ENCODE assay signal across 19 cellular contexts in the genomic region with DNA sequence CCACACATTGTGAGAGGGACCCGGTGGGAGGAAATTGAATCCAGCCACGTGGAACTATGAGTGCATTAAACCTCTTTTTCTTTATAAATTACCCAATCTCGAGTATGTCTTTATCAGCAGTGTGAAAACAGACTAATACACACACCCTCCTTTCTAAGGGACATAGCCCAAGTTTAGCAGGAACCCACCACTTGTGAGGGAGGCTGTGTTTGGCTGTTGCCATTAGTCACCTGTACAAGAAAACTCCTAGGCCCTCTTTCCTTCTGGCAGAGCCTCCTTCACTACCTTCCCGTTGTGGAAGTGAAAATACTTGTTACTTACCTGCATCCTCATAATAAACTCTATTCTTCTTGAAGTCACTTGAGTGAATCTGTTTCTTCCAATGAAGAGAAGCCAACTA.
DNase-seq lines count a peak whose midpoint lies in the region; ATAC-seq, FAIRE-seq and TF ChIP-seq lines count a peak whose summit lies in the region.
"Had no signal": no experiment of that assay in that cellular context is flagged by ENCODE, and none has a peak within 500 bp of the region (broad histone marks: within the 10 kb centered on the region; RNA-seq: fewer than 3 reads in every experiment).

No MANE protein-coding gene starts in this region.

- H3K4me3 ChIP-seq in endodermal cell (ENCODE audit: low read length) (no peak overlapping the region), adrenal gland (no peak overlapping the region), kidney (ENCODE audit: low read length in 2 of 2) (no peak overlapping the region)

- no peaks in the 10 kb centered on the region for H4K20me1 ChIP-seq in H9 (ENCODE audit: control insufficient read depth, insufficient read depth, insufficient read length)

- no peak overlapping the region for H3K4ac ChIP-seq in H9 (ENCODE audit: low read depth, low read length)

- no peak overlapping the region for H2BK120ac ChIP-seq in H9 (ENCODE audit: low read depth, low read length, poor library complexity, severe bottlenecking)

- H3K9me3 ChIP-seq in H9 (ENCODE audit: control insufficient read depth, low read depth, low read length) (no peaks in the 10 kb centered on the region), endodermal cell (ENCODE audit: control insufficient read depth, low read length) (peaks cover 6% of the 10 kb centered on the region), adrenal gland (replicated peaks in 1 of 3) (no peaks in the 10 kb centered on the region), kidney (ENCODE audit: control insufficient read depth in 1 of 2, low read length in 2 of 2) (no peaks in the 10 kb centered on the region)

- TF ChIP-seq CTCF in H9 (conservative IDR thresholded peaks at IDR 0.05), result no peak
- no peak for TF ChIP-seq CTCF in endodermal cell (conservative IDR thresholded peaks at IDR 0.05)
- TF ChIP-seq CTCF in adrenal gland (IDR thresholded peaks at IDR 0.05), result no peak
- TF ChIP-seq CTCF in kidney (IDR thresholded peaks at IDR 0.05; ENCODE audit: borderline replicate concordance, extremely low read depth, insufficient read depth), result no peak

- H3K56ac ChIP-seq in H9 (ENCODE audit: insufficient read length, low read depth, low read length), result no peak overlapping the region

- no peak for ATAC-seq in GM18870 (IDR thresholded peaks at IDR 0.05; ENCODE audit: unreplicated experiment)
- ATAC-seq: HCT116 had no signal

- H3K4me3 Mint-ChIP-seq in H9 (no peak overlapping the region; a peak in 1 of 5 replicates), endodermal cell (no peak overlapping the region)
- H3K4me3 Mint-ChIP-seq: CD4-positive, alpha-beta memory T cell; HFFc6 had no signal

- H3K18ac ChIP-seq in H9 (ENCODE audit: insufficient read length, low read depth, low read length), result no peak overlapping the region

- H3K36me3 ChIP-seq in endodermal cell (ENCODE audit: control insufficient read depth, insufficient read depth, low read length) (no peaks in the 10 kb centered on the region), adrenal gland (replicated peaks in 1 of 2) (no peaks in the 10 kb centered on the region), kidney (ENCODE audit: control insufficient read depth in 1 of 2, insufficient read depth in 2 of 2, low read length in 2 of 2) (no peaks in the 10 kb centered on the region)

- no peak overlapping the region for H4K8ac ChIP-seq in H9 (replicated peaks; ENCODE audit: insufficient read length, low read depth, low read length)

- H3K4me1 Mint-ChIP-seq in H9, result peaks cover 25% of the 10 kb centered on the region in 2 experiments
- peaks cover 25% of the 10 kb centered on the region for H3K4me1 Mint-ChIP-seq in endodermal cell
- H3K4me1 Mint-ChIP-seq: CD4-positive, alpha-beta memory T cell had no signal

- no peak overlapping the region for H4K91ac ChIP-seq in H9 (ENCODE audit: insufficient read length, low read depth, low read length)

- no peaks in the 10 kb centered on the region for H3K79me2 ChIP-seq in H9 (ENCODE audit: insufficient read depth, low read length)

- H3K9me3 Mint-ChIP-seq in H9 (no peaks in the 10 kb centered on the region), endodermal cell (peaks cover 11% of the 10 kb centered on the region)
- H3K9me3 Mint-ChIP-seq: CD4-positive, alpha-beta memory T cell; HFFc6 had no signal

- H3K9ac ChIP-seq in H9 (ENCODE audit: extremely low read depth, insufficient read length, low read length), result no peak overlapping the region
- H3K9ac ChIP-seq in endodermal cell (ENCODE audit: extremely low read depth, low read length, poor library complexity, severe bottlenecking), result no peak overlapping the region
- no peak overlapping the region for H3K9ac ChIP-seq in kidney (ENCODE audit: low read length in 2 of 2)

- H3T11ph ChIP-seq in H9 (ENCODE audit: low read length), result no peak overlapping the region

- no peak overlapping the region for H4K5ac ChIP-seq in H9 (ENCODE audit: insufficient read length, low read depth, low read length)

- FAIRE-seq in H54 (lab: Jason Lieb, UNC), result peak; percentile 53
- FAIRE-seq in kidney (lab: Jason Lieb, UNC), result no peak
- FAIRE-seq: GM12891, GM18507 had no signal

- H3K27ac ChIP-seq in H9 (ENCODE audit: insufficient read length, low read depth, low read length) (no peak overlapping the region), endodermal cell (ENCODE audit: low read depth, low read length) (no peak overlapping the region), adrenal gland (no peak overlapping the region), kidney (ENCODE audit: low read depth in 2 of 2, low read length in 2 of 2) (no peak overlapping the region)

- H2BK15ac ChIP-seq in H9 (ENCODE audit: low read depth, low read length), result no peak overlapping the region

- H3K27me3 ChIP-seq in H9 (ENCODE audit: insufficient read depth, low read length) (no peaks in the 10 kb centered on the region), endodermal cell (ENCODE audit: control insufficient read depth, insufficient read depth, low read length, poor library complexity, severe bottlenecking) (no peaks in the 10 kb centered on the region), adrenal gland (no peaks in the 10 kb centered on the region)

- H3K36me3 Mint-ChIP-seq in H9 (ENCODE audit: insufficient read depth in 1 of 3, low read depth in 3 of 3), result no peaks in the 10 kb centered on the region
- H3K36me3 Mint-ChIP-seq in endodermal cell (ENCODE audit: low read depth), result no peaks in the 10 kb centered on the region
- H3K36me3 Mint-ChIP-seq: CD4-positive, alpha-beta memory T cell had no signal

- TF ChIP-seq POLR2A in H54 (IDR thresholded peaks at IDR 0.05; ENCODE audit: low read depth, low read length) (no peak), adrenal gland (IDR thresholded peaks at IDR 0.05) (no peak)

- H3K23me2 ChIP-seq in H9 (ENCODE audit: insufficient read length, low read depth, low read length, poor library complexity, severe bottlenecking), result no peaks in the 10 kb centered on the region

- peak overlapping the region in 2 of 3 experiments; percentile 70 to 78; a peak in 2 of 7 replicates for H3K27ac Mint-ChIP-seq in H9
- peak overlapping the region; percentile 0 for H3K27ac Mint-ChIP-seq in endodermal cell
- H3K27ac Mint-ChIP-seq: CD4-positive, alpha-beta memory T cell; HFFc6 had no signal

- H3K4me1 ChIP-seq in H9 (ENCODE audit: insufficient read depth, low read length) (peaks cover 4% of the 10 kb centered on the region; the same call in 1 of the 2 replicates), endodermal cell (ENCODE audit: control insufficient read depth, insufficient read depth, low read length) (no peaks in the 10 kb centered on the region), adrenal gland (replicated peaks in 1 of 2) (peaks cover 0 to 3% of the 10 kb centered on the region in 2 donors), kidney (ENCODE audit: control insufficient read depth in 1 of 2, insufficient read depth in 1 of 2, low read depth in 1 of 2, low read length in 2 of 2) (no peaks in the 10 kb centered on the region)

- H3K14ac ChIP-seq in H9 (ENCODE audit: insufficient read depth, low read length), result no peak overlapping the region

- no peak overlapping the region for H2BK12ac ChIP-seq in H9 (ENCODE audit: insufficient read length, low read depth, low read length)

- no peaks in the 10 kb centered on the region for H3K79me1 ChIP-seq in H9 (ENCODE audit: insufficient read depth, low read depth, low read length, poor library complexity, severe bottlenecking)

- no peak overlapping the region for H3K4me2 ChIP-seq in H9 (ENCODE audit: insufficient read depth, insufficient read length, low read length)

- no peak for DNase-seq in H54 (ENCODE audit: insufficient read length, low spot score)
- DNase-seq in H9, result no peak
- no peak for DNase-seq in endodermal cell
- no peak for DNase-seq in adrenal gland
- DNase-seq in kidney, result no peak
- DNase-seq: C1 segment of cervical spinal cord; Calu3; CD4-positive, alpha-beta memory T cell; COR-L47; DMS53; DMS79 treated with DMSO at 0.1 percent for 48 hours; GF-D8; GOT3; H7; HFFc6 had no signal

- H3K27me3 Mint-ChIP-seq in H9 (ENCODE audit: low read depth) (no peaks in the 10 kb centered on the region), endodermal cell (ENCODE audit: insufficient read depth) (no peaks in the 10 kb centered on the region)

- intact Hi-C loops in adrenal gland (cut with DNase I) (no loop called here), kidney (cut with DNase I) (no loop called here)

- WGBS in H9 (ENCODE audit: extremely low coverage, insufficient read length, low lambda C conversion rate), result no CpG with 5 or more reads among the region's 4 CpGs
- WGBS in endodermal cell (ENCODE audit: insufficient coverage in 1 of 2, insufficient read length in 1 of 2), 2 experiments, result 77 to 89% methylated on average over 3 to 4 of the region's 4 CpGs
- WGBS in adrenal gland, 4 donors, result 74 to 80% (median 78%) methylated on average over 4 of the region's 4 CpGs

- no peak overlapping the region for H2BK5ac ChIP-seq in H9 (ENCODE audit: insufficient read length, low read length)

- no peak overlapping the region for H2AK5ac ChIP-seq in H9 (ENCODE audit: insufficient read length, low read length)

- no peak overlapping the region for H2BK20ac ChIP-seq in H9 (ENCODE audit: low read depth, low read length, poor library complexity, severe bottlenecking)

- no peak overlapping the region for H3K23ac ChIP-seq in H9 (ENCODE audit: insufficient read length, low read depth, low read length)

- no peak overlapping the region for H2AFZ ChIP-seq in H9 (ENCODE audit: low read length)
